ENCODE assay signal across 11 cellular contexts in the genomic region with DNA sequence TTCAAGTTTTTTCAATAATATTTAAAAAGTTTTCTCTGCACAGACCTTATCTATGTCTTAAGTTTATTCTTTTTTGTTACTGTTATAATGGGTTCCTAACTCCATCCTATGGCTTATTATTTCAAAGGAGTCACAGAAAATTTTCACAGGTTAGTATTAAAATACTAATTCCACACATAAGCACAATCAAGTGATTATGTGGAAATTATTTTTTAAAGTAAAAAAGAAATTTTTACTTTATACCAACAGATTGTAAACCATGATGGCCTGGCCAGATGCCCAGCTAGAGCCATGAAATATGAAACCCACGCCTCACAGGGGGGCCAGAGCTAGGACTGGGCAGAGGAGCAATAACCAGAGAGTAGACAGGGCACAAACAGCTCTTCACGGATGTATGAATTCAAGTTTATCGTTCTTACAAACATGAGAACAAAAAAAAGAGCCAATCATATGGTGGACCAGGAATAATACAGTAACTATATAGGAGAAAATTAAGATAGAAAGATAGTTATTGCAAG. TPM values are rescaled to one million over a fixed set of nuclear protein-coding genes. Genes with fewer than 3 reads are reported as not detected.
DNase-seq lines count a peak whose midpoint lies in the region; ATAC-seq and TF ChIP-seq lines count a peak whose summit lies in the region.
"Had no signal": no experiment of that assay in that cellular context is flagged by ENCODE, and none has a peak within 500 bp of the region (broad histone marks: within the 10 kb centered on the region; RNA-seq: fewer than 3 reads in every experiment).

No MANE protein-coding gene starts in this region.

- H2AFZ ChIP-seq in KMS-11 (ENCODE audit: low read depth) = no peak overlapping the region

- H4K20me1 ChIP-seq in KMS-11 (ENCODE audit: insufficient read depth) = peaks cover 15% of the 10 kb centered on the region

- TF ChIP-seq CTCF in KMS-11 (conservative IDR thresholded peaks at IDR 0.05; ENCODE audit: low read depth, low read length) (no peak), heart left ventricle (IDR thresholded peaks at IDR 0.05) (no peak)

- H3K27me3 Mint-ChIP-seq in activated CD4-positive, alpha-beta memory T cell treated with anti-CD3 and anti-CD28 coated beads for 36 hours = no peaks in the 10 kb centered on the region
- H3K27me3 Mint-ChIP-seq in stimulated activated memory B cell treated with anti-CD40 and anti-IgM and Interleukin-4, amounts not matched to agents 10 μg/mL and 1 μg/mL and 100 μg/mL, for 72 hours = no peaks in the 10 kb centered on the region
- no peaks in the 10 kb centered on the region for H3K27me3 Mint-ChIP-seq in activated T-cell treated with anti-CD3 and anti-CD28 coated beads, Interleukin-2, amount 50 U/mL, for 4 hours (ENCODE audit: low read depth)
- H3K27me3 Mint-ChIP-seq: naive thymus-derived CD8-positive, alpha-beta T cell had no signal

- TF ChIP-seq POLR2A in heart left ventricle (IDR thresholded peaks at IDR 0.05) = no peak

- no peak overlapping the region for H3K27ac ChIP-seq in KMS-11
- H3K27ac ChIP-seq in heart left ventricle = no peak overlapping the region

- no peak overlapping the region for H3K27ac Mint-ChIP-seq in activated CD4-positive, alpha-beta memory T cell treated with anti-CD3 and anti-CD28 coated beads for 36 hours
- H3K27ac Mint-ChIP-seq in stimulated activated memory B cell treated with anti-CD40 and anti-IgM and Interleukin-4, amounts not matched to agents 10 μg/mL and 1 μg/mL and 100 μg/mL, for 72 hours = no peak overlapping the region
- H3K27ac Mint-ChIP-seq: naive thymus-derived CD8-positive, alpha-beta T cell had no signal

- no peak overlapping the region for H3K9ac ChIP-seq in KMS-11

- H3K4me1 ChIP-seq in KMS-11 (ENCODE audit: low read depth, poor library complexity, severe bottlenecking) (peaks cover 39% of the 10 kb centered on the region), heart left ventricle (peaks cover 0 to 68% (median 26%) of the 10 kb centered on the region in 12 donors)

- H3K9me3 Mint-ChIP-seq in activated CD4-positive, alpha-beta memory T cell treated with anti-CD3 and anti-CD28 coated beads for 36 hours = no peaks in the 10 kb centered on the region
- H3K9me3 Mint-ChIP-seq in stimulated activated memory B cell treated with anti-CD40 and anti-IgM and Interleukin-4, amounts not matched to agents 10 μg/mL and 1 μg/mL and 100 μg/mL, for 72 hours = no peaks in the 10 kb centered on the region
- H3K9me3 Mint-ChIP-seq in activated T-cell treated with anti-CD3 and anti-CD28 coated beads, Interleukin-2, amount 50 U/mL, for 4 hours = no peaks in the 10 kb centered on the region
- H3K9me3 Mint-ChIP-seq: naive thymus-derived CD8-positive, alpha-beta T cell had no signal

- H3K4me2 ChIP-seq in KMS-11 = 0 out of 2 replicates have a peak overlapping the region, but pooled peaks have one; percentile 21

- H3K27me3 ChIP-seq in KMS-11 (ENCODE audit: insufficient read depth, low read depth) (no peaks in the 10 kb centered on the region), heart left ventricle (no peaks in the 10 kb centered on the region)

- DNase-seq in COLO668 (lab: John Stamatoyannopoulos, UW; ENCODE audit: unreplicated experiment) (peak; percentile 37), SHP77 treated with DMSO at 0.1 percent for 48 hours (lab: John Stamatoyannopoulos, UW) (peak; percentile 56), heart left ventricle (no peak)
- DNase-seq in activated CD4-positive, alpha-beta memory T cell treated with anti-CD3 and anti-CD28 coated beads for 36 hours = no peak
- no peak for DNase-seq in stimulated activated CD4-positive, alpha-beta T cell treated with anti-CD3 and anti-CD28 coated beads, Interleukin-2, amount 100 ng/mL, for 48 hours
- no peak for DNase-seq in activated T-cell treated with anti-CD3 and anti-CD28 coated beads, Interleukin-2, amount 50 U/mL, for 4 hours
- DNase-seq: activated effector memory CD4-positive, alpha-beta T cell treated with anti-CD3 and anti-CD28 coated beads, Interleukin-2, amount 50 U/mL, for 16 hours; naive thymus-derived CD8-positive, alpha-beta T cell; NCI-H1436 treated with DMSO at 0.1 percent for 48 hours had no signal

- ATAC-seq in heart left ventricle = peak in 3 of 4 donors; percentile 28 to 47 (median 42)
- no peak for ATAC-seq in stimulated activated memory B cell treated with anti-CD40 and anti-IgM and Interleukin-4, amounts not matched to agents 10 μg/mL and 1 μg/mL and 100 μg/mL, for 72 hours
- ATAC-seq in activated T-cell treated with anti-CD3 and anti-CD28 coated beads, Interleukin-2, amount 50 U/mL, for 4 hours = no peak
- ATAC-seq: naive thymus-derived CD8-positive, alpha-beta T cell had no signal

- CTCF ChIA-PET in activated CD4-positive, alpha-beta memory T cell treated with anti-CD3 and anti-CD28 coated beads for 36 hours (lab: Charles Lee) = no interaction called here

- H3K4me3 Mint-ChIP-seq in activated CD4-positive, alpha-beta memory T cell treated with anti-CD3 and anti-CD28 coated beads for 36 hours = no peak overlapping the region
- no peak overlapping the region for H3K4me3 Mint-ChIP-seq in stimulated activated memory B cell treated with anti-CD40 and anti-IgM and Interleukin-4, amounts not matched to agents 10 μg/mL and 1 μg/mL and 100 μg/mL, for 72 hours
- no peak overlapping the region for H3K4me3 Mint-ChIP-seq in activated T-cell treated with anti-CD3 and anti-CD28 coated beads, Interleukin-2, amount 50 U/mL, for 4 hours
- H3K4me3 Mint-ChIP-seq: naive thymus-derived CD8-positive, alpha-beta T cell had no signal

- intact Hi-C loops in heart left ventricle (cut with DNase I) = no loop called here
- intact Hi-C loops in activated CD4-positive, alpha-beta memory T cell treated with anti-CD3 and anti-CD28 coated beads for 36 hours (cut with micrococcal nuclease) = no loop called here

- no peaks in the 10 kb centered on the region for H3K36me3 Mint-ChIP-seq in activated CD4-positive, alpha-beta memory T cell treated with anti-CD3 and anti-CD28 coated beads for 36 hours
- no peaks in the 10 kb centered on the region for H3K36me3 Mint-ChIP-seq in stimulated activated memory B cell treated with anti-CD40 and anti-IgM and Interleukin-4, amounts not matched to agents 10 μg/mL and 1 μg/mL and 100 μg/mL, for 72 hours
- H3K36me3 Mint-ChIP-seq in activated T-cell treated with anti-CD3 and anti-CD28 coated beads, Interleukin-2, amount 50 U/mL, for 4 hours (ENCODE audit: insufficient read depth) = no peaks in the 10 kb centered on the region
- H3K36me3 Mint-ChIP-seq: naive thymus-derived CD8-positive, alpha-beta T cell had no signal

- peaks cover 80% of the 10 kb centered on the region for H3K79me2 ChIP-seq in KMS-11 (ENCODE audit: insufficient read depth, low read depth)

- H3K9me3 ChIP-seq in heart left ventricle = no peaks in the 10 kb centered on the region

- 35 to 49% (median 41%) methylated on average over 3 of the region's 3 CpGs for WGBS in heart left ventricle, 4 donors

- H3K36me3 ChIP-seq in KMS-11 (ENCODE audit: insufficient read depth) (no peaks in the 10 kb centered on the region), heart left ventricle (no peaks in the 10 kb centered on the region)

- POLR2A ChIA-PET in activated CD4-positive, alpha-beta memory T cell treated with anti-CD3 and anti-CD28 coated beads for 36 hours (lab: Charles Lee) = no interaction called here

- H3K4me3 ChIP-seq in KMS-11 (IDR thresholded peaks at IDR 0.05; ENCODE audit: insufficient read depth, low read depth, low read length) = no peak overlapping the region
- no peak overlapping the region for H3K4me3 ChIP-seq in heart left ventricle

- peaks cover 30% of the 10 kb centered on the region for H3K4me1 Mint-ChIP-seq in activated CD4-positive, alpha-beta memory T cell treated with anti-CD3 and anti-CD28 coated beads for 36 hours (ENCODE audit: low read depth)
- peaks cover 43% of the 10 kb centered on the region for H3K4me1 Mint-ChIP-seq in stimulated activated memory B cell treated with anti-CD40 and anti-IgM and Interleukin-4, amounts not matched to agents 10 μg/mL and 1 μg/mL and 100 μg/mL, for 72 hours
- H3K4me1 Mint-ChIP-seq in activated T-cell treated with anti-CD3 and anti-CD28 coated beads, Interleukin-2, amount 50 U/mL, for 4 hours (ENCODE audit: low read depth) = peaks cover 31% of the 10 kb centered on the region

RNA-seq across cellular contexts. Expression of a gene that starts 34.0 kb away (rescaled TPM):
- 10 to 100 TPM; 29.6 to 68.4 (median 54.9) TPM for total RNA-seq in heart left ventricle
- 10 to 100 TPM; 15.9 to 22.4 TPM for polyA plus RNA-seq in heart left ventricle
- total RNA-seq in activated CD4-positive, alpha-beta memory T cell treated with anti-CD3 and anti-CD28 coated beads for 36 hours = 10 to 100 TPM; 12.7 to 13.4 TPM
- total RNA-seq in activated T-cell treated with anti-CD3 and anti-CD28 coated beads, Interleukin-2, amount 50 U/mL, for 4 hours = 10 to 100 TPM; 26.1 to 28.1 (median 26.2) TPM

Comparison
In these comparisons a context has a peak if more than half of its experiments do, and no peak if none do; other contexts are left out.
1. DNase-seq: peak in COLO668 (single experiment) and SHP77 treated with DMSO at 0.1 percent for 48 hours (single experiment); none in heart left ventricle (0 of 5), activated CD4-positive, alpha-beta memory T cell treated with anti-CD3 and anti-CD28 coated beads for 36 hours (single experiment), stimulated activated CD4-positive, alpha-beta T cell treated with anti-CD3 and anti-CD28 coated beads, Interleukin-2, amount 100 ng/mL, for 48 hours (0 of 2) and activated T-cell treated with anti-CD3 and anti-CD28 coated beads, Interleukin-2, amount 50 U/mL, for 4 hours (single experiment).
2. ATAC-seq: peak in heart left ventricle (3 of 4); none in stimulated activated memory B cell treated with anti-CD40 and anti-IgM and Interleukin-4, amounts not matched to agents 10 μg/mL and 1 μg/mL and 100 μg/mL, for 72 hours (single experiment) and activated T-cell treated with anti-CD3 and anti-CD28 coated beads, Interleukin-2, amount 50 U/mL, for 4 hours (0 of 2).